Comparison of ENCODE assay signal across 20 cellular contexts in the genomic region with DNA sequence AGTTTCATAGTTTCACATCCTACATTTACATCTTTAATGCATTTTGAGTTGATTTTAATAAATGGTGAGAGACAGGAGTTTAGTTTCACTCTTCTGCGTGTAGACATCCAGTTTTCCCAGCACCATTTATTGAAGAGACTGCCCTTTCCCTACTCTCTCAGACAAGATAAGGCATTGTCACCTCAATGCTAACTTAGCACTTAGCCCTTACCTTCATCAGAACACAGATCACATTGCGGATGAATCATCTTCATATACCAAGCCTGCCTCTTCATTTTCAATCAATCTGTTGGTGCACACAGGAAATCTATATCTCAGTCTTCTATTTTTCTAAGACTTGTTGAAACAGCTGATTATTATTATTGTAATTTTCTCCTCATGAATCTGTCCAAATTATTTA.
DNase-seq lines count a peak whose midpoint lies in the region; FAIRE-seq and TF ChIP-seq lines count a peak whose summit lies in the region.
"Had no signal": no experiment of that assay in that cellular context is flagged by ENCODE, and none has a peak within 500 bp of the region (broad histone marks: within the 10 kb centered on the region; RNA-seq: fewer than 3 reads in every experiment).

No MANE protein-coding gene starts in this region.

- H3F3A ChIP-seq in smooth muscle cell (ENCODE audit: low read depth): no peaks in the 10 kb centered on the region

- H3K27ac ChIP-seq in smooth muscle cell (ENCODE audit: low read depth): no peak overlapping the region
- H3K27ac ChIP-seq: 22Rv1; A549; BLaER1 treated with 17β-estradiol and CSF1 and Interleukin-3, amounts not matched to agents 10 nM and 100 nM; C4-2B had no signal

- H4K20me1 ChIP-seq in smooth muscle cell (ENCODE audit: low read depth): no peaks in the 10 kb centered on the region
- H4K20me1 ChIP-seq: BLaER1 treated with 17β-estradiol and CSF1 and Interleukin-3, amounts not matched to agents 10 nM and 100 nM had no signal

- TF ChIP-seq CTCF in bronchial epithelial cell (IDR thresholded peaks at IDR 0.05; ENCODE audit: insufficient read depth, low read length, severe bottlenecking) (no peak), smooth muscle cell (IDR thresholded peaks at IDR 0.05; ENCODE audit: borderline replicate concordance, insufficient read depth, poor library complexity, severe bottlenecking) (no peak)

- no peak overlapping the region for H3K9ac ChIP-seq in smooth muscle cell (ENCODE audit: low read depth)
- H3K9ac ChIP-seq: BLaER1 treated with 17β-estradiol and CSF1 and Interleukin-3, amounts not matched to agents 10 nM and 100 nM had no signal

- DNase-seq in DMS53 (lab: John Stamatoyannopoulos, UW): peak; percentile 4
- DNase-seq in DMS53 treated with DMSO at 0.1 percent for 48 hours (lab: John Stamatoyannopoulos, UW; ENCODE audit: unreplicated experiment): no peak
- peak; percentile 52 for DNase-seq in NCI-H460 (ENCODE audit: extremely low read depth, low read depth)
- peak; percentile 13 for DNase-seq in bronchial epithelial cell (ENCODE audit: low read depth)
- DNase-seq in smooth muscle cell (lab: John Stamatoyannopoulos, UW; ENCODE audit: unreplicated experiment): no peak
- no peak for DNase-seq in SK-N-DZ (ENCODE audit: low spot score)
- DNase-seq in GM19239 (ENCODE audit: insufficient read length, low spot score): no peak
- DNase-seq: AML-193; Caco-2; Calu3; CD4-positive, alpha-beta T cell; CD8-positive, alpha-beta T cell; DMS79 treated with DMSO at 0.1 percent for 48 hours; GF-D8 had no signal

- no peaks in the 10 kb centered on the region for H3K4me1 ChIP-seq in smooth muscle cell (ENCODE audit: low read depth)
- H3K4me1 ChIP-seq: A549; BLaER1 treated with 17β-estradiol and CSF1 and Interleukin-3, amounts not matched to agents 10 nM and 100 nM; Caco-2 had no signal

- 94% methylated on average over 2 of the region's 2 CpGs for WGBS in smooth muscle cell (ENCODE audit: low lambda C conversion rate)

- H3K36me3 ChIP-seq in bronchial epithelial cell (ENCODE audit: control insufficient read depth, insufficient read depth, low read length): no peaks in the 10 kb centered on the region
- no peaks in the 10 kb centered on the region for H3K36me3 ChIP-seq in smooth muscle cell (ENCODE audit: low read depth)
- H3K36me3 ChIP-seq: BLaER1 treated with 17β-estradiol and CSF1 and Interleukin-3, amounts not matched to agents 10 nM and 100 nM had no signal

- no peaks in the 10 kb centered on the region for H3K9me3 ChIP-seq in smooth muscle cell (replicated peaks; ENCODE audit: low read depth)
- H3K9me3 ChIP-seq: A549; BLaER1 treated with 17β-estradiol and CSF1 and Interleukin-3, amounts not matched to agents 10 nM and 100 nM had no signal

- H3K79me2 ChIP-seq in smooth muscle cell (ENCODE audit: low read depth): no peaks in the 10 kb centered on the region

- no peaks in the 10 kb centered on the region for H3K27me3 ChIP-seq in bronchial epithelial cell (ENCODE audit: control insufficient read depth, insufficient read depth, low read length)
- no peaks in the 10 kb centered on the region for H3K27me3 ChIP-seq in smooth muscle cell (ENCODE audit: low read depth)
- H3K27me3 ChIP-seq: BLaER1 treated with 17β-estradiol and CSF1 and Interleukin-3, amounts not matched to agents 10 nM and 100 nM had no signal

- no peak overlapping the region for H2AFZ ChIP-seq in smooth muscle cell (ENCODE audit: low read depth)

- H3K4me3 ChIP-seq in bronchial epithelial cell (ENCODE audit: low read depth, low read length): no peak overlapping the region
- H3K4me3 ChIP-seq in smooth muscle cell: no peak overlapping the region
- H3K4me3 ChIP-seq: A549; BLaER1 treated with 17β-estradiol and CSF1 and Interleukin-3, amounts not matched to agents 10 nM and 100 nM had no signal

- no peak for FAIRE-seq in bronchial epithelial cell (lab: Jason Lieb, UNC)
- FAIRE-seq in GM19239 (lab: Jason Lieb, UNC): no peak
- FAIRE-seq: A549, D721Med, GM12891 had no signal

- H3K4me2 ChIP-seq in smooth muscle cell: peak overlapping the region; percentile 20
- H3K4me2 ChIP-seq: A549; BLaER1 treated with 17β-estradiol and CSF1 and Interleukin-3, amounts not matched to agents 10 nM and 100 nM had no signal

Comparison
In these comparisons a context has a peak if more than half of its experiments do, and no peak if none do; other contexts are left out.
1. DNase-seq: peak in DMS53 (single experiment), NCI-H460 (single experiment) and bronchial epithelial cell (single experiment); none in DMS53 treated with DMSO at 0.1 percent for 48 hours (single experiment), smooth muscle cell (single experiment), SK-N-DZ (single experiment) and GM19239 (single experiment).